In genomic region chr12:106582264-106582591, GRCh38 we compare ENCODE assay signal across 18 cellular contexts. TPM values are rescaled to one million over a fixed set of nuclear protein-coding genes. Genes with fewer than 3 reads are reported as not detected.
DNase-seq lines count a peak whose midpoint lies in the region; ATAC-seq and TF ChIP-seq lines count a peak whose summit lies in the region.
"Had no signal": no experiment of that assay in that cellular context is flagged by ENCODE, and none has a peak within 500 bp of the region (broad histone marks: within the 10 kb centered on the region; RNA-seq: fewer than 3 reads in every experiment).

No MANE protein-coding gene starts in this region.

- H3K27ac Mint-ChIP-seq in activated CD8-positive, alpha-beta memory T cell treated with anti-CD3 and anti-CD28 coated beads, Interleukin-2, amount 10 ng/mL, durations not matched to agents 7 days and 5 days = peak overlapping the region; percentile 39
- H3K27ac Mint-ChIP-seq in T-helper 17 cell = no peak overlapping the region
- H3K27ac Mint-ChIP-seq in stimulated activated memory B cell treated with anti-CD40 and anti-IgM and Interleukin-4, amounts not matched to agents 10 μg/mL and 1 μg/mL and 100 μg/mL, for 72 hours = no peak overlapping the region

- H3K4me3 ChIP-seq in esophagus muscularis mucosa (peak overlapping the region; percentile 35 to 52 (median 43)), sigmoid colon (peak overlapping the region in 3 of 4 donors; percentile 3 to 41 (median 4))

- H3K4me1 Mint-ChIP-seq in activated CD8-positive, alpha-beta memory T cell treated with anti-CD3 and anti-CD28 coated beads, Interleukin-2, amount 10 ng/mL, durations not matched to agents 7 days and 5 days = peaks cover 27% of the 10 kb centered on the region
- H3K4me1 Mint-ChIP-seq in T-helper 17 cell = peaks cover 20% of the 10 kb centered on the region
- H3K4me1 Mint-ChIP-seq in stimulated activated memory B cell treated with anti-CD40 and anti-IgM and Interleukin-4, amounts not matched to agents 10 μg/mL and 1 μg/mL and 100 μg/mL, for 72 hours = peaks cover 33% of the 10 kb centered on the region

- H3K27me3 ChIP-seq in esophagus muscularis mucosa = peaks cover 0 to 97% (median 70%) of the 10 kb centered on the region in 4 donors
- H3K27me3 ChIP-seq in sigmoid colon = peaks cover 40 to 99% (median 88%) of the 10 kb centered on the region in 3 donors

- 10% methylated on average over 8 of the region's 16 CpGs for WGBS in esophagus muscularis mucosa
- 6 to 9% methylated on average over 16 of the region's 16 CpGs for WGBS in sigmoid colon, 2 donors

- TF ChIP-seq POLR2A in esophagus muscularis mucosa (IDR thresholded peaks at IDR 0.05; ENCODE audit: low read depth) = no peak
- TF ChIP-seq POLR2A in sigmoid colon (IDR thresholded peaks at IDR 0.05) = no peak

- intact Hi-C loops in esophagus muscularis mucosa (cut with DNase I) = no loop called here
- intact Hi-C loops in sigmoid colon (cut with DNase I) = no loop called here

- CTCF ChIA-PET in activated CD8-positive, alpha-beta memory T cell treated with anti-CD3 and anti-CD28 coated beads, Interleukin-2, amount 10 ng/mL, durations not matched to agents 7 days and 5 days (lab: Charles Lee) = no interaction called here

- TF ChIP-seq CTCF in esophagus muscularis mucosa (IDR thresholded peaks at IDR 0.05) (no peak), sigmoid colon (IDR thresholded peaks at IDR 0.05) (no peak)

- no peak overlapping the region for H3K4me3 Mint-ChIP-seq in activated CD8-positive, alpha-beta memory T cell treated with anti-CD3 and anti-CD28 coated beads, Interleukin-2, amount 10 ng/mL, durations not matched to agents 7 days and 5 days
- H3K4me3 Mint-ChIP-seq in T-helper 17 cell = peak overlapping the region; percentile 90
- no peak overlapping the region for H3K4me3 Mint-ChIP-seq in stimulated activated memory B cell treated with anti-CD40 and anti-IgM and Interleukin-4, amounts not matched to agents 10 μg/mL and 1 μg/mL and 100 μg/mL, for 72 hours

- no peaks in the 10 kb centered on the region for H3K9me3 Mint-ChIP-seq in activated CD8-positive, alpha-beta memory T cell treated with anti-CD3 and anti-CD28 coated beads, Interleukin-2, amount 10 ng/mL, durations not matched to agents 7 days and 5 days (ENCODE audit: low read depth)
- H3K9me3 Mint-ChIP-seq in stimulated activated memory B cell treated with anti-CD40 and anti-IgM and Interleukin-4, amounts not matched to agents 10 μg/mL and 1 μg/mL and 100 μg/mL, for 72 hours = no peaks in the 10 kb centered on the region

- H3K27ac ChIP-seq in esophagus muscularis mucosa (replicated peaks in 1 of 4) (no peak overlapping the region), sigmoid colon (no peak overlapping the region)
- H3K27ac ChIP-seq: lower lobe of right lung, spleen, upper lobe of left lung had no signal

- no peak for ATAC-seq in activated CD8-positive, alpha-beta memory T cell treated with anti-CD3 and anti-CD28 coated beads, Interleukin-2, amount 10 ng/mL, durations not matched to agents 7 days and 5 days
- ATAC-seq in T-helper 17 cell (no peak), HG03521 (IDR thresholded peaks at IDR 0.05; ENCODE audit: unreplicated experiment) (no peak)
- ATAC-seq in stimulated activated memory B cell treated with anti-CD40 and anti-IgM and Interleukin-4, amounts not matched to agents 10 μg/mL and 1 μg/mL and 100 μg/mL, for 72 hours = no peak

- TF ChIP-seq EP300 in esophagus muscularis mucosa (IDR thresholded peaks at IDR 0.05) (no peak), sigmoid colon (IDR thresholded peaks at IDR 0.05) (no peak)

- no peak for DNase-seq in activated CD8-positive, alpha-beta memory T cell treated with anti-CD3 and anti-CD28 coated beads, Interleukin-2, amount 10 ng/mL, durations not matched to agents 7 days and 5 days
- no peak for DNase-seq in activated CD8-positive, alpha-beta memory T cell treated with anti-CD3 and anti-CD28 coated beads for 24 hours
- no peak for DNase-seq in T-helper 17 cell
- peak; percentile 68 for DNase-seq in esophagus muscularis mucosa (ENCODE audit: extremely low spot score)
- DNase-seq in sigmoid colon = no peak
- DNase-seq in NCI-H187 treated with DMSO at 0.1 percent for 48 hours (lab: John Stamatoyannopoulos, UW) = no peak
- DNase-seq: DMS153; effector memory CD4-positive, alpha-beta T cell; NCI-H1436; NCI-H524 treated with DMSO at 0.1 percent for 48 hours; occipital lobe; RPMI8226; spleen had no signal

- H3K27me3 Mint-ChIP-seq in activated CD8-positive, alpha-beta memory T cell treated with anti-CD3 and anti-CD28 coated beads, Interleukin-2, amount 10 ng/mL, durations not matched to agents 7 days and 5 days = peaks cover 87% of the 10 kb centered on the region
- peaks cover 86% of the 10 kb centered on the region for H3K27me3 Mint-ChIP-seq in T-helper 17 cell
- peaks cover 99% of the 10 kb centered on the region for H3K27me3 Mint-ChIP-seq in stimulated activated memory B cell treated with anti-CD40 and anti-IgM and Interleukin-4, amounts not matched to agents 10 μg/mL and 1 μg/mL and 100 μg/mL, for 72 hours

- H3K36me3 Mint-ChIP-seq in activated CD8-positive, alpha-beta memory T cell treated with anti-CD3 and anti-CD28 coated beads, Interleukin-2, amount 10 ng/mL, durations not matched to agents 7 days and 5 days = no peaks in the 10 kb centered on the region
- peaks cover 8% of the 10 kb centered on the region for H3K36me3 Mint-ChIP-seq in T-helper 17 cell (ENCODE audit: low read depth)
- no peaks in the 10 kb centered on the region for H3K36me3 Mint-ChIP-seq in stimulated activated memory B cell treated with anti-CD40 and anti-IgM and Interleukin-4, amounts not matched to agents 10 μg/mL and 1 μg/mL and 100 μg/mL, for 72 hours

- H3K36me3 ChIP-seq in esophagus muscularis mucosa (no peaks in the 10 kb centered on the region), sigmoid colon (no peaks in the 10 kb centered on the region)
- H3K36me3 ChIP-seq: lower lobe of right lung, spleen, upper lobe of left lung had no signal

- H3K4me1 ChIP-seq in esophagus muscularis mucosa (peaks cover 53 to 70% (median 68%) of the 10 kb centered on the region in 4 donors), sigmoid colon (peaks cover 0 to 67% (median 55%) of the 10 kb centered on the region in 4 donors)

- H3K9me3 ChIP-seq in T-helper 17 cell (ENCODE audit: control insufficient read depth, low read length, poor library complexity, severe bottlenecking) (no peaks in the 10 kb centered on the region), esophagus muscularis mucosa (no peaks in the 10 kb centered on the region), sigmoid colon (no peaks in the 10 kb centered on the region)
- H3K9me3 ChIP-seq: lower lobe of right lung, spleen, upper lobe of left lung had no signal

RNA-seq across cellular contexts. Expression of gene RFX4, which starts 0.6 kb away (rescaled TPM):
- total RNA-seq in activated CD8-positive, alpha-beta memory T cell treated with anti-CD3 and anti-CD28 coated beads, Interleukin-2, amount 10 ng/mL, durations not matched to agents 7 days and 5 days = not detected
- not detected for total RNA-seq in T-helper 17 cell
- not detected for total RNA-seq in esophagus muscularis mucosa
- total RNA-seq in sigmoid colon = not detected
- under 1 TPM in 1 of 3 donors, not detected in 2; 0.01 TPM for polyA plus RNA-seq in sigmoid colon
- total RNA-seq: activated CD8-positive, alpha-beta memory T cell treated with anti-CD3 and anti-CD28 coated beads for 36 hours; lower lobe of right lung; spleen; upper lobe of left lung had no signal
- polyA plus RNA-seq: spleen had no signal
